Comparison of ENCODE assay signal across 12 cellular contexts in genomic region chr7:151552352-151553028, GRCh38. TPM values are rescaled to one million over a fixed set of nuclear protein-coding genes. Genes with fewer than 3 reads are reported as not detected.
DNase-seq lines count a peak whose midpoint lies in the region; ATAC-seq and TF ChIP-seq lines count a peak whose summit lies in the region.
"Had no signal": no experiment of that assay in that cellular context is flagged by ENCODE, and none has a peak within 500 bp of the region (broad histone marks: within the 10 kb centered on the region; RNA-seq: fewer than 3 reads in every experiment).

No MANE protein-coding gene starts in this region.

- no peaks in the 10 kb centered on the region for H3K4me1 ChIP-seq in BE2C
- H3K4me1 ChIP-seq in uterus = no peaks in the 10 kb centered on the region
- H3K4me1 ChIP-seq: testis had no signal

- H3K27me3 Mint-ChIP-seq in T-helper 17 cell = no peaks in the 10 kb centered on the region

- no peaks in the 10 kb centered on the region for H3K36me3 Mint-ChIP-seq in T-helper 17 cell (ENCODE audit: low read depth)

- H3K4me1 Mint-ChIP-seq in T-helper 17 cell = peaks cover 10% of the 10 kb centered on the region
- H3K4me1 Mint-ChIP-seq: B cell, IgD-negative memory B cell had no signal

- peak overlapping the region; percentile 66 for H3K27ac Mint-ChIP-seq in T-helper 17 cell
- H3K27ac Mint-ChIP-seq: B cell had no signal

- ATAC-seq in T-helper 17 cell = no peak
- peak; percentile 93 for ATAC-seq in left lobe of liver
- ATAC-seq in GM18867 (IDR thresholded peaks at IDR 0.05; ENCODE audit: unreplicated experiment) = no peak
- no peak for ATAC-seq in HG02973 (IDR thresholded peaks at IDR 0.05; ENCODE audit: unreplicated experiment)

- H3K4me3 Mint-ChIP-seq in T-helper 17 cell = no peak overlapping the region
- H3K4me3 Mint-ChIP-seq: B cell, IgD-negative memory B cell had no signal

- TF ChIP-seq CTCF in BE2C (IDR thresholded peaks at IDR 0.05; ENCODE audit: low read depth, low read length) = no peak
- TF ChIP-seq CTCF in uterus (IDR thresholded peaks at IDR 0.05) = no peak

- H3K9me3 ChIP-seq in BE2C (no peaks in the 10 kb centered on the region), T-helper 17 cell (ENCODE audit: control insufficient read depth, low read length, poor library complexity, severe bottlenecking) (no peaks in the 10 kb centered on the region), uterus (no peaks in the 10 kb centered on the region)
- H3K9me3 ChIP-seq: testis had no signal

- H3K27me3 ChIP-seq in BE2C = no peaks in the 10 kb centered on the region
- no peaks in the 10 kb centered on the region for H3K27me3 ChIP-seq in uterus
- H3K27me3 ChIP-seq: testis had no signal

- H3K4me3 ChIP-seq in BE2C (ENCODE audit: low read depth, low read length) = no peak overlapping the region
- no peak overlapping the region for H3K4me3 ChIP-seq in uterus
- H3K4me3 ChIP-seq: testis had no signal

- intact Hi-C loops in uterus (cut with DNase I; ENCODE audit: low total_unique reads) = no loop called here

- no peak for TF ChIP-seq POLR2A in uterus (IDR thresholded peaks at IDR 0.05)

- H3K27ac ChIP-seq in uterus = no peak overlapping the region
- H3K27ac ChIP-seq: testis had no signal

- peak; percentile 38 for DNase-seq in BE2C
- peak; percentile 42 for DNase-seq in NCI-H1417 treated with DMSO at 0.1 percent for 48 hours (lab: John Stamatoyannopoulos, UW)
- no peak for DNase-seq in T-helper 17 cell
- peak; percentile 83 for DNase-seq in left lobe of liver (ENCODE audit: low spot score)
- no peak for DNase-seq in foreskin melanocyte
- no peak for DNase-seq in uterus
- DNase-seq: dermis blood vessel endothelial cell, testis had no signal

- no peaks in the 10 kb centered on the region for H3K36me3 ChIP-seq in BE2C
- H3K36me3 ChIP-seq in uterus = no peaks in the 10 kb centered on the region

RNA-seq across cellular contexts. Expression of gene RHEB, which starts 32.8 kb away (rescaled TPM):
- 88.3 TPM for polyA plus RNA-seq in BE2C (2012; ENCODE audit: insufficient read depth, insufficient read length, low read depth)
- total RNA-seq in T-helper 17 cell (10 to 100 TPM; 62.5 to 71.1 TPM), left lobe of liver (34.0 TPM), uterus (100 to 1,000 TPM in 2 of 4 donors, 10 to 100 TPM in 2; 69.2 to 135 (median 102) TPM)

Comparison
In these comparisons a context has a peak if more than half of its experiments do, and no peak if none do; other contexts are left out.
1. DNase-seq: peak in BE2C (single experiment), NCI-H1417 treated with DMSO at 0.1 percent for 48 hours (single experiment) and left lobe of liver (single experiment); none in T-helper 17 cell (0 of 3), foreskin melanocyte (single experiment) and uterus (0 of 2).